In genomic region chr3:133926736-133927542, GRCh38 we compare ENCODE assay signal across 9 cellular contexts. TPM values are rescaled to one million over a fixed set of nuclear protein-coding genes. Genes with fewer than 3 reads are reported as not detected.
DNase-seq lines count a peak whose midpoint lies in the region; ATAC-seq and TF ChIP-seq lines count a peak whose summit lies in the region.
"Had no signal": no experiment of that assay in that cellular context is flagged by ENCODE, and none has a peak within 500 bp of the region (broad histone marks: within the 10 kb centered on the region; RNA-seq: fewer than 3 reads in every experiment).

No MANE protein-coding gene starts in this region.

- H3K9me3 ChIP-seq in colonic mucosa = no peaks in the 10 kb centered on the region
- H3K9me3 ChIP-seq in mucosa of stomach (ENCODE audit: control insufficient read depth, low read length) = no peaks in the 10 kb centered on the region

- H3K9ac ChIP-seq in colonic mucosa (ENCODE audit: low read depth in 2 of 2, low read length in 2 of 2) = no peak overlapping the region
- peak overlapping the region; percentile 52 for H3K9ac ChIP-seq in mucosa of stomach (ENCODE audit: low read length)

- H3K27me3 ChIP-seq in colonic mucosa (no peaks in the 10 kb centered on the region), mucosa of stomach (ENCODE audit: control insufficient read depth, insufficient read depth, low read length) (peaks cover 17% of the 10 kb centered on the region)

- ATAC-seq in HG03521 (IDR thresholded peaks at IDR 0.05; ENCODE audit: unreplicated experiment) = peak; percentile 19

- no peaks in the 10 kb centered on the region for H3K4me1 ChIP-seq in colonic mucosa
- peaks cover 12% of the 10 kb centered on the region for H3K4me1 ChIP-seq in mucosa of stomach (ENCODE audit: control insufficient read depth, insufficient read depth, low read length)

- H3K4me3 ChIP-seq in colonic mucosa (peak overlapping the region; percentile 22), mucosa of stomach (ENCODE audit: low read length) (no peak overlapping the region)

- intact Hi-C loops in colonic mucosa (cut with DNase I) = loop anchor here (5.0 to 10.0 kb wide), 2 partner anchors 265 to 1202 kb away; partner anchors contain the start of genes NPHP3 and TOPBP1

- H3K36me3 ChIP-seq in colonic mucosa (no peaks in the 10 kb centered on the region), mucosa of stomach (ENCODE audit: control insufficient read depth, insufficient read depth, low read length) (no peaks in the 10 kb centered on the region)

- peak in 2 of 3 experiments; percentile 43 to 59 for DNase-seq in NCI-H1417 (lab: John Stamatoyannopoulos, UW)
- no peak for DNase-seq in NCI-H1417 treated with DMSO at 0.1 percent for 48 hours (lab: John Stamatoyannopoulos, UW)
- peak; percentile 20 for DNase-seq in colonic mucosa
- no peak for DNase-seq in NK-92 treated with Interleukin-12 subunit alpha and Interleukin-12 subunit beta, amount 100 ng/mL, for 24 hours (lab: John Stamatoyannopoulos, UW)
- no peak for DNase-seq in HK-2 (ENCODE audit: unreplicated experiment)
- DNase-seq in activated CD8-positive, alpha-beta memory T cell treated with anti-CD3 and anti-CD28 coated beads, Interleukin-2, amount 50 U/mL, for 48 hours = no peak

- TF ChIP-seq CTCF in colonic mucosa (IDR thresholded peaks at IDR 0.05) = no peak

- no peak overlapping the region for H3K27ac ChIP-seq in colonic mucosa
- H3K27ac ChIP-seq: C4-2B had no signal

RNA-seq across cellular contexts. Expression of gene RAB6B, which starts 31.3 kb away (rescaled TPM):
- total RNA-seq in colonic mucosa = 1 to 10 TPM; 2.6 to 5.6 TPM

Comparison
In these comparisons a context has a peak if more than half of its experiments do, and no peak if none do; other contexts are left out.
1. DNase-seq: peak in NCI-H1417 (2 of 3) and colonic mucosa (single experiment); none in NCI-H1417 treated with DMSO at 0.1 percent for 48 hours (single experiment), NK-92 treated with Interleukin-12 subunit alpha and Interleukin-12 subunit beta, amount 100 ng/mL, for 24 hours (single experiment), HK-2 (single experiment) and activated CD8-positive, alpha-beta memory T cell treated with anti-CD3 and anti-CD28 coated beads, Interleukin-2, amount 50 U/mL, for 48 hours (single experiment).